7 cellular contexts compared by ENCODE assay signal in genomic region chr12:15979096-15980091, GRCh38.
DNase-seq lines count a peak whose midpoint lies in the region; ATAC-seq and TF ChIP-seq lines count a peak whose summit lies in the region.

No MANE protein-coding gene starts in this region.

- TF ChIP-seq POLR2A in ovary (IDR thresholded peaks at IDR 0.05), result no peak

- 9 to 32% (median 25%) methylated on average over 2 of the region's 2 CpGs for WGBS in ovary, 3 donors

- DNase-seq in GM13977 (ENCODE audit: low spot score), result no peak
- peak; percentile 77 for DNase-seq in adipocyte (ENCODE audit: low read depth)
- peak; percentile 93 for DNase-seq in kidney tubule cell (ENCODE audit: low spot score)
- no peak for DNase-seq in activated CD4-positive, CD25-positive, alpha-beta regulatory T cell treated with anti-CD3 and anti-CD28 coated beads, Interleukin-2, amount 50 U/mL, for 72 hours
- no peak for DNase-seq in activated effector memory CD4-positive, alpha-beta T cell treated with anti-CD3 and anti-CD28 coated beads, Interleukin-2, amount 50 U/mL, for 16 hours
- DNase-seq in ovary, result no peak

- no peak for TF ChIP-seq EP300 in ovary (IDR thresholded peaks at IDR 0.05)

- in situ Hi-C loops in GM13977 (cut with MboI; ENCODE audit: low pct_unique_long_range_greater_than_20kb, low sequenced_read_pairs, unreplicated experiment), result no loop called here

- peak overlapping the region; percentile 56 for H3K4me3 ChIP-seq in adipocyte (ENCODE audit: low read length)
- H3K4me3 ChIP-seq in ovary, result no peak overlapping the region

- H3K9me3 ChIP-seq in adipocyte (ENCODE audit: control insufficient read depth, low read length) (no peaks in the 10 kb centered on the region), ovary (no peaks in the 10 kb centered on the region)

- ATAC-seq in HG03159 (IDR thresholded peaks at IDR 0.05; ENCODE audit: unreplicated experiment), result peak; percentile 65

- intact Hi-C loops in ovary (cut with DNase I), result no loop called here

- peak overlapping the region; percentile 82 for H3K9ac ChIP-seq in adipocyte (ENCODE audit: low read length)

- no peak overlapping the region for H3K27ac ChIP-seq in ovary

- H3K4me1 ChIP-seq in adipocyte (ENCODE audit: control insufficient read depth, insufficient read depth, low read length), result peaks cover 63% of the 10 kb centered on the region
- peaks cover 6% of the 10 kb centered on the region for H3K4me1 ChIP-seq in ovary (ENCODE audit: insufficient read depth)

- no peaks in the 10 kb centered on the region for H3K27me3 ChIP-seq in adipocyte (replicated peaks; ENCODE audit: control insufficient read depth, insufficient read depth, low read length)
- H3K27me3 ChIP-seq in ovary, result no peaks in the 10 kb centered on the region

- TF ChIP-seq CTCF in GM13977 (IDR thresholded peaks at IDR 0.05; ENCODE audit: extremely low read depth, insufficient read depth, missing control alignments) (peak; percentile 44), ovary (IDR thresholded peaks at IDR 0.05) (no peak)

- H3K36me3 ChIP-seq in adipocyte (ENCODE audit: control insufficient read depth, insufficient read depth, low read length, severe bottlenecking) (peaks cover 13% of the 10 kb centered on the region), ovary (no peaks in the 10 kb centered on the region)

Comparison
In these comparisons a context has a peak if more than half of its experiments do, and no peak if none do; other contexts are left out.
1. DNase-seq: peak in adipocyte (single experiment) and kidney tubule cell (single experiment); none in GM13977 (single experiment), activated CD4-positive, CD25-positive, alpha-beta regulatory T cell treated with anti-CD3 and anti-CD28 coated beads, Interleukin-2, amount 50 U/mL, for 72 hours (single experiment), activated effector memory CD4-positive, alpha-beta T cell treated with anti-CD3 and anti-CD28 coated beads, Interleukin-2, amount 50 U/mL, for 16 hours (single experiment) and ovary (0 of 5).